ENCODE assay signal across 8 cellular contexts in the genomic region with DNA sequence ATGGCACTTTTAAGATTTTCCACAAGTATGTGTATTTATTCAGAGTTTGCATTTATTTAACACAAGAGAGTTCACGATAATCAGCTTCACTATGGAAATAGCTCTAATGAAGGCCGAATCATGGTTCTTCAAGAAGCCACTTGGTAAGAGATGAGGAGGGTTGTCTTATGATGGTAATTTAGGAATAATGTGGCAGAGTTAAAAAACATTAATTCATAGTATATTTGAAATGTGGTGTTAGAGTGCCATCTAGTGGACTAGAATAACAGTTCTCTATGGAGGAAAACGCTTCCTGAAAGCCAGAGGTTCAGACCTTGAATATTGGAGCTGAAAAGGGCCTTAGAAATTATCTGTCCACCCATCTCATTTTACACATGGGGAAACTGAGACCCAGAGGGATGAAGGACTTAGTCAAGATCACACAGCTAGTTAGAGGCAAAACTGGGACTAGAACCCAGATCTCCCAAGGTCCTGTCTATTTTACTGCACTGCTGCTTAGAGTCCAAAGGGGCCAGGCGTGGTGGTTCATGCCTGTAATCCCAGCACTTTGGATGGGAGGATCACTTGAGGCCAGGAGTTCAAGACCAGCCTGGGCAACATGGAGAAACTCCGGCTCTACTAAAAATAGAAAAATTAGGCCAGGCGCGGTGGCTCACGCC. TPM values are rescaled to one million over a fixed set of nuclear protein-coding genes. Genes with fewer than 3 reads are reported as not detected.
DNase-seq lines count a peak whose midpoint lies in the region; ATAC-seq and FAIRE-seq lines count a peak whose summit lies in the region.

No MANE protein-coding gene starts in this region.

- ATAC-seq in GM21825 (IDR thresholded peaks at IDR 0.05; ENCODE audit: unreplicated experiment), result no peak

- DNase-seq in DMS 273 (lab: John Stamatoyannopoulos, UW; ENCODE audit: unreplicated experiment) (peak; percentile 81), HT-29 (ENCODE audit: low spot score) (peak; percentile 80), RKO (ENCODE audit: low spot score) (peak; percentile 70), myocyte (ENCODE audit: low read depth) (peak; percentile 69), occipital lobe (lab: John Stamatoyannopoulos, UW) (no peak), cerebellar nuclear complex (lab: John Stamatoyannopoulos, UW) (no peak)

- FAIRE-seq in endometrium (lab: Jason Lieb, UNC), result peak; percentile 77

RNA-seq across cellular contexts. Expression of gene KPNB1, which starts 33.8 kb away (rescaled TPM):
- total RNA-seq in HT-29 (2014; rRNA removed; shearing (Covaris generic)), result 219 and 232 TPM in 2 replicates
- total RNA-seq in myocyte, result 230 and 249 TPM in 2 replicates
- polyA plus RNA-seq in myocyte (2012), result 140 TPM
- 163 TPM for total RNA-seq in occipital lobe

Comparison
In these comparisons a context has a peak if more than half of its experiments do, and no peak if none do; other contexts are left out.
1. DNase-seq: peak in DMS 273 (single experiment), HT-29 (single experiment), RKO (single experiment) and myocyte (single experiment); none in occipital lobe (single experiment) and cerebellar nuclear complex (0 of 2).